20 cellular contexts compared by ENCODE assay signal in genomic region chr1:156070523-156070922, GRCh38. TPM values are rescaled to one million over a fixed set of nuclear protein-coding genes. Genes with fewer than 3 reads are reported as not detected.
A peak's percentile ranks its signal among the peaks of the same experiment; 100 is the strongest.
DNase-seq lines count a peak whose midpoint lies in the region; TF ChIP-seq lines count a peak whose summit lies in the region.
"Had no signal": no experiment of that assay in that cellular context is flagged by ENCODE, and none has a peak within 500 bp of the region (broad histone marks: within the 10 kb centered on the region; RNA-seq: fewer than 3 reads in every experiment).

No MANE protein-coding gene starts in this region.

- H3K9ac ChIP-seq in neural progenitor cell: no peak overlapping the region

- H3K27ac ChIP-seq in neural progenitor cell: peak overlapping the region; percentile 17
- H3K27ac ChIP-seq: breast epithelium had no signal

- no peaks in the 10 kb centered on the region for H3K9me3 ChIP-seq in neural progenitor cell (ENCODE audit: low read depth)
- H3K9me3 ChIP-seq: breast epithelium had no signal

- no peak overlapping the region for H3K4me3 ChIP-seq in neural progenitor cell
- H3K4me3 ChIP-seq: breast epithelium had no signal

- no peak overlapping the region for H3K4me3 Mint-ChIP-seq in neural progenitor cell
- H3K4me3 Mint-ChIP-seq: activated B cell treated with CpG ODN at 0.5 μM for 24 hours; activated naive CD8-positive, alpha-beta T cell treated with anti-CD3 and anti-CD28 coated beads, Interleukin-2, amount 10 ng/mL, durations not matched to agents 7 days and 5 days; activated T-cell treated with anti-CD3 and anti-CD28 coated beads, Interleukin-2, amount 50 U/mL, for 72 hours; CD4-positive, CD25-positive, alpha-beta regulatory T cell; T-helper 1 cell treated with Interleukin-12 subunit alpha and Interleukin-12 subunit beta and Interleukin-4 antibody, amounts not matched to agents 30 μg/mL and 1 μg/mL, for 36 hours had no signal

- TF ChIP-seq CTCF in neural progenitor cell (IDR thresholded peaks at IDR 0.05): no peak

- H2AFZ ChIP-seq in neural progenitor cell (replicated peaks): no peak overlapping the region

- peaks cover 63% of the 10 kb centered on the region for H3K4me1 Mint-ChIP-seq in neural progenitor cell

- H3K27me3 Mint-ChIP-seq in neural progenitor cell (ENCODE audit: insufficient read depth, low read depth): peaks cover 7% of the 10 kb centered on the region
- H3K27me3 Mint-ChIP-seq: activated B cell treated with CpG ODN at 0.5 μM for 24 hours had no signal

- H3K4me2 ChIP-seq in neural progenitor cell: peak overlapping the region; percentile 38

- H3K79me2 ChIP-seq in neural progenitor cell (ENCODE audit: low read depth): peaks cover 44% of the 10 kb centered on the region

- H3K4me1 ChIP-seq in neural progenitor cell: peaks cover 59% of the 10 kb centered on the region
- H3K4me1 ChIP-seq: breast epithelium had no signal

- DNase-seq in NCI-H82 (lab: John Stamatoyannopoulos, UW) (peak; percentile 54), NCI-H82 treated with DMSO at 0.1 percent for 48 hours (lab: John Stamatoyannopoulos, UW; ENCODE audit: unreplicated experiment) (no peak), NCI-H2196 (lab: John Stamatoyannopoulos, UW; ENCODE audit: unreplicated experiment) (peak; percentile 55), cerebellar cortex (ENCODE audit: low spot score) (peak; percentile 23), neural progenitor cell (ENCODE audit: low spot score) (no peak), SKM-1 treated with dmso at 0.1 percent for 144 hours (lab: John Stamatoyannopoulos, UW; ENCODE audit: unreplicated experiment) (no peak), cortex of kidney (lab: John Stamatoyannopoulos, UW) (no peak), dermis blood vessel endothelial cell (no peak)
- DNase-seq: activated B cell treated with CpG ODN at 0.5 μM for 24 hours; activated naive CD8-positive, alpha-beta T cell treated with anti-CD3 and anti-CD28 coated beads, Interleukin-2, amount 10 ng/mL, durations not matched to agents 7 days and 5 days; activated T-cell treated with anti-CD3 and anti-CD28 coated beads, Interleukin-2, amount 50 U/mL, for 72 hours; CD4-positive, CD25-positive, alpha-beta regulatory T cell; DND-41; HCEC 1CT; NCI-H187 had no signal

- no peaks in the 10 kb centered on the region for H3K36me3 ChIP-seq in neural progenitor cell
- H3K36me3 ChIP-seq: breast epithelium had no signal

- peaks cover 52% of the 10 kb centered on the region for H3F3A ChIP-seq in neural progenitor cell (ENCODE audit: low read depth)

- H4K20me1 ChIP-seq in neural progenitor cell (ENCODE audit: low read depth): peaks cover 54% of the 10 kb centered on the region

- H3K9me3 Mint-ChIP-seq in neural progenitor cell: no peaks in the 10 kb centered on the region
- H3K9me3 Mint-ChIP-seq: activated B cell treated with CpG ODN at 0.5 μM for 24 hours; activated naive CD8-positive, alpha-beta T cell treated with anti-CD3 and anti-CD28 coated beads, Interleukin-2, amount 10 ng/mL, durations not matched to agents 7 days and 5 days; activated T-cell treated with anti-CD3 and anti-CD28 coated beads, Interleukin-2, amount 50 U/mL, for 72 hours; CD4-positive, CD25-positive, alpha-beta regulatory T cell; T-helper 1 cell treated with Interleukin-12 subunit alpha and Interleukin-12 subunit beta and Interleukin-4 antibody, amounts not matched to agents 30 μg/mL and 1 μg/mL, for 36 hours had no signal

- H3K36me3 Mint-ChIP-seq in neural progenitor cell: peaks cover 22% of the 10 kb centered on the region
- H3K36me3 Mint-ChIP-seq: activated naive CD8-positive, alpha-beta T cell treated with anti-CD3 and anti-CD28 coated beads, Interleukin-2, amount 10 ng/mL, durations not matched to agents 7 days and 5 days; CD4-positive, CD25-positive, alpha-beta regulatory T cell had no signal

- peak overlapping the region; percentile 61 for H3K27ac Mint-ChIP-seq in neural progenitor cell
- H3K27ac Mint-ChIP-seq: activated B cell treated with CpG ODN at 0.5 μM for 24 hours; activated naive CD8-positive, alpha-beta T cell treated with anti-CD3 and anti-CD28 coated beads, Interleukin-2, amount 10 ng/mL, durations not matched to agents 7 days and 5 days; activated T-cell treated with anti-CD3 and anti-CD28 coated beads, Interleukin-2, amount 50 U/mL, for 72 hours; T-helper 1 cell treated with Interleukin-12 subunit alpha and Interleukin-12 subunit beta and Interleukin-4 antibody, amounts not matched to agents 30 μg/mL and 1 μg/mL, for 36 hours had no signal

- H3K27me3 ChIP-seq in neural progenitor cell: no peaks in the 10 kb centered on the region
- H3K27me3 ChIP-seq: breast epithelium had no signal

RNA-seq across cellular contexts. Expression of gene RAB25, which starts 9.6 kb away (rescaled TPM):
- total RNA-seq in neural progenitor cell (ENCODE audit: low replicate concordance) (2.4 and 7.7 TPM in 2 replicates), dermis blood vessel endothelial cell (not detected in 2 replicates)
- total RNA-seq: LHCN-M2, mesenteric fat pad, sciatic nerve had no signal

RNA-seq across cellular contexts. Expression of gene MEX3A, which starts 11.7 kb away (rescaled TPM):
- total RNA-seq in neural progenitor cell (ENCODE audit: low replicate concordance) (32.2 and 62.6 TPM in 2 replicates), dermis blood vessel endothelial cell (4.8 and 8.8 TPM in 2 replicates)
- total RNA-seq: CD4-positive, CD25-positive, alpha-beta regulatory T cell had no signal

RNA-seq across cellular contexts. Expression of gene LAMTOR2, which starts 15.9 kb away (rescaled TPM):
- 29.4 and 50.6 TPM in 2 replicates for total RNA-seq in neural progenitor cell (ENCODE audit: low replicate concordance)
- 69.3 and 103 TPM in 2 replicates for total RNA-seq in dermis blood vessel endothelial cell

RNA-seq across cellular contexts. Expression of gene UBQLN4, which starts 16.9 kb away (rescaled TPM):
- total RNA-seq in neural progenitor cell (ENCODE audit: low replicate concordance): 43.7 and 64.9 TPM in 2 replicates
- 16.3 and 23.4 TPM in 2 replicates for total RNA-seq in dermis blood vessel endothelial cell

RNA-seq across cellular contexts. Expression of gene LMNA, which starts 44.0 kb away (rescaled TPM):
- total RNA-seq in neural progenitor cell (ENCODE audit: low replicate concordance) (20.5 and 35.8 TPM in 2 replicates), dermis blood vessel endothelial cell (502 and 945 TPM in 2 replicates)

Comparison
In these comparisons a context has a peak if more than half of its experiments do, and no peak if none do; other contexts are left out.
1. DNase-seq: peak in NCI-H82 (single experiment), NCI-H2196 (single experiment) and cerebellar cortex (single experiment); none in NCI-H82 treated with DMSO at 0.1 percent for 48 hours (single experiment), neural progenitor cell (single experiment), SKM-1 treated with dmso at 0.1 percent for 144 hours (single experiment), cortex of kidney (single experiment) and dermis blood vessel endothelial cell (single experiment).